In genomic region chr1:145513017-145513416, GRCh38 we compare ENCODE assay signal across 8 cellular contexts.
A peak's percentile ranks its signal among the peaks of the same experiment; 100 is the strongest.
DNase-seq lines count a peak whose midpoint lies in the region; ATAC-seq and TF ChIP-seq lines count a peak whose summit lies in the region.
"Not testable (repeated sequence)": the region's sequence is repeated elsewhere in the genome, so short reads cannot be mapped to it uniquely, and the experiment has no call there.

No MANE protein-coding gene starts in this region.

- not testable (repeated sequence) for H3K9me3 Mint-ChIP-seq in activated CD4-positive, alpha-beta T cell treated with anti-CD3 and anti-CD28 coated beads for 36 hours (ENCODE audit: low read depth); activated T-cell treated with anti-CD3 and anti-CD28 coated beads, Interleukin-2, amount 50 U/mL, for 72 hours; nephron progenitor cell

- not testable (repeated sequence) for H3K9me3 ChIP-seq in MM.1S (replicated peaks; ENCODE audit: insufficient read depth, low read length); OCI-LY1 (ENCODE audit: low read length)

- H4K20me1 ChIP-seq in MM.1S (ENCODE audit: insufficient read depth, low read length); OCI-LY1 (ENCODE audit: insufficient read depth, low read length): not testable (repeated sequence)

- not testable (repeated sequence) for H3K36me3 ChIP-seq in MM.1S (replicated peaks; ENCODE audit: insufficient read depth, low read length); OCI-LY1 (ENCODE audit: insufficient read depth, low read length)

- not testable (repeated sequence) for H3K9ac ChIP-seq in MM.1S (ENCODE audit: low read length); OCI-LY1 (ENCODE audit: low read length)

- intact Hi-C loops in activated CD4-positive, alpha-beta T cell treated with anti-CD3 and anti-CD28 coated beads for 36 hours (cut with DNase I, micrococcal nuclease): not testable (repeated sequence)

- H3K9me2 ChIP-seq in MM.1S (replicated peaks; ENCODE audit: insufficient read depth, low read length); OCI-LY1 (ENCODE audit: low read depth, low read length): not testable (repeated sequence)

- H3K4me2 ChIP-seq in MM.1S (ENCODE audit: low read depth, low read length); OCI-LY1 (ENCODE audit: low read length): not testable (repeated sequence)

- not testable (repeated sequence) for H3K4me1 Mint-ChIP-seq in activated CD4-positive, alpha-beta T cell treated with anti-CD3 and anti-CD28 coated beads for 36 hours; activated T-cell treated with anti-CD3 and anti-CD28 coated beads, Interleukin-2, amount 50 U/mL, for 72 hours (ENCODE audit: low read depth); nephron progenitor cell

- ATAC-seq in activated CD4-positive, alpha-beta T cell treated with anti-CD3 and anti-CD28 coated beads for 36 hours; activated T-cell treated with anti-CD3 and anti-CD28 coated beads, Interleukin-2, amount 50 U/mL, for 72 hours (replicated peaks in 1 of 2): not testable (repeated sequence)

- H3K27ac ChIP-seq in C4-2B; MM.1S (ENCODE audit: low read length); OCI-LY1 (ENCODE audit: low read depth, low read length, poor library complexity, severe bottlenecking): not testable (repeated sequence)

- POLR2A ChIA-PET in activated CD4-positive, alpha-beta T cell treated with anti-CD3 and anti-CD28 coated beads for 36 hours (lab: Charles Lee): not testable (repeated sequence)

- DNase-seq in MM.1S: not testable (repeated sequence)
- peak; percentile 75 for DNase-seq in NCI-H345 (lab: John Stamatoyannopoulos, UW)
- DNase-seq in activated CD4-positive, alpha-beta T cell treated with anti-CD3 and anti-CD28 coated beads for 36 hours: peak; percentile 24
- DNase-seq in activated T-cell treated with anti-CD3 and anti-CD28 coated beads, Interleukin-2, amount 50 U/mL, for 72 hours: peak; percentile 8 to 19
- DNase-seq in nephron progenitor cell: peak; percentile 16

- TF ChIP-seq CTCF in C4-2B (conservative IDR thresholded peaks at IDR 0.05): 0 out of 2 replicates have a peak, but pooled peaks have one; percentile 11
- TF ChIP-seq CTCF in GM12872 (IDR thresholded peaks at IDR 0.05; ENCODE audit: insufficient read depth, low read depth, low read length): 0 out of 3 replicates have a peak, but pooled peaks have one; percentile 14
- peak; percentile 19 for TF ChIP-seq CTCF in MM.1S (IDR thresholded peaks at IDR 0.05; ENCODE audit: low read length)
- TF ChIP-seq CTCF in OCI-LY1 (IDR thresholded peaks at IDR 0.05; ENCODE audit: low read length): peak; percentile 12; the same call in 1 of the 2 replicates
- TF ChIP-seq CTCF in nephron progenitor cell (IDR thresholded peaks at IDR 0.05): not testable (repeated sequence)

- not testable (repeated sequence) for H3K27me3 Mint-ChIP-seq in activated CD4-positive, alpha-beta T cell treated with anti-CD3 and anti-CD28 coated beads for 36 hours; nephron progenitor cell (ENCODE audit: low read depth, poor library complexity)
- peaks cover 13% of the 10 kb centered on the region for H3K27me3 Mint-ChIP-seq in activated T-cell treated with anti-CD3 and anti-CD28 coated beads, Interleukin-2, amount 50 U/mL, for 72 hours (ENCODE audit: low read depth)

- not testable (repeated sequence) for H3F3A ChIP-seq in MM.1S (ENCODE audit: insufficient read depth, low read length); OCI-LY1 (ENCODE audit: insufficient read depth, low read length)

- H3K27ac Mint-ChIP-seq in activated CD4-positive, alpha-beta T cell treated with anti-CD3 and anti-CD28 coated beads for 36 hours; activated T-cell treated with anti-CD3 and anti-CD28 coated beads, Interleukin-2, amount 50 U/mL, for 72 hours; nephron progenitor cell: not testable (repeated sequence)

- not testable (repeated sequence) for H3K27me3 ChIP-seq in MM.1S (replicated peaks; ENCODE audit: insufficient read depth, low read length); OCI-LY1 (ENCODE audit: insufficient read depth, low read length)

- H3K4me3 ChIP-seq in MM.1S (ENCODE audit: low read length); OCI-LY1 (ENCODE audit: low read depth, low read length, poor library complexity, severe bottlenecking): not testable (repeated sequence)

- H3K36me3 Mint-ChIP-seq in activated CD4-positive, alpha-beta T cell treated with anti-CD3 and anti-CD28 coated beads for 36 hours (ENCODE audit: low read depth); activated T-cell treated with anti-CD3 and anti-CD28 coated beads, Interleukin-2, amount 50 U/mL, for 72 hours (ENCODE audit: insufficient read depth in 2 of 2); nephron progenitor cell (ENCODE audit: low read depth): not testable (repeated sequence)

- H2AFZ ChIP-seq in MM.1S (ENCODE audit: low read length); OCI-LY1 (ENCODE audit: low read length): not testable (repeated sequence)

- CTCF ChIA-PET in activated CD4-positive, alpha-beta T cell treated with anti-CD3 and anti-CD28 coated beads for 36 hours (lab: Charles Lee): not testable (repeated sequence)

- H3K4me1 ChIP-seq in MM.1S (ENCODE audit: low read length); OCI-LY1 (ENCODE audit: insufficient read depth, low read length, severe bottlenecking): not testable (repeated sequence)

- H3K4me3 Mint-ChIP-seq in activated CD4-positive, alpha-beta T cell treated with anti-CD3 and anti-CD28 coated beads for 36 hours; activated T-cell treated with anti-CD3 and anti-CD28 coated beads, Interleukin-2, amount 50 U/mL, for 72 hours; nephron progenitor cell: not testable (repeated sequence)

- H3K79me2 ChIP-seq in MM.1S (ENCODE audit: low read length); OCI-LY1 (ENCODE audit: insufficient read depth, low read length): not testable (repeated sequence)
